ENCODE assay signal across 8 cellular contexts in genomic region chr17:64418506-64419339, GRCh38. TPM values are rescaled to one million over a fixed set of nuclear protein-coding genes. Genes with fewer than 3 reads are reported as not detected.
A peak's percentile ranks its signal among the peaks of the same experiment; 100 is the strongest.
DNase-seq lines count a peak whose midpoint lies in the region; ATAC-seq, FAIRE-seq and TF ChIP-seq lines count a peak whose summit lies in the region.

No MANE protein-coding gene starts in this region.

- FAIRE-seq in GM19239 (lab: Jason Lieb, UNC), result no peak

- H3K9me3 ChIP-seq in thoracic aorta, result no peaks in the 10 kb centered on the region

- in situ Hi-C loops in Caki2 (cut with HindIII; ENCODE audit: low pct_unique_long_range_greater_than_20kb, low sequenced_read_pairs), result no loop called here
- in situ Hi-C loops in T47D (cut with HindIII; ENCODE audit: low pct_unique_long_range_greater_than_20kb, low sequenced_read_pairs), result no loop called here

- DNase-seq in Caki2 (ENCODE audit: low read depth) (peak; percentile 64), HT-29 (ENCODE audit: low spot score) (peak; percentile 77), NCI-H82 treated with DMSO at 0.1 percent for 48 hours (lab: John Stamatoyannopoulos, UW; ENCODE audit: unreplicated experiment) (peak; percentile 61), T47D (ENCODE audit: low read depth in 1 of 2, low spot score in 1 of 2) (peak; percentile 59 to 81), kidney epithelial cell (ENCODE audit: low read depth) (no peak), thoracic aorta (ENCODE audit: low spot score) (no peak), GM19239 (ENCODE audit: insufficient read length, low spot score) (no peak)
- no peak for DNase-seq in stimulated activated CD4-positive, alpha-beta T cell treated with anti-CD3 and anti-CD28 coated beads, Interleukin-4, amount 100 ng/mL, for 24 hours

- TF ChIP-seq CTCF in kidney epithelial cell (IDR thresholded peaks at IDR 0.05; ENCODE audit: insufficient read depth, low read length, poor library complexity, severe bottlenecking) (peak; percentile 55), thoracic aorta (IDR thresholded peaks at IDR 0.05) (peak; percentile 78)

- H3K36me3 ChIP-seq in kidney epithelial cell (ENCODE audit: control insufficient read depth, insufficient read depth, low read length), result no peaks in the 10 kb centered on the region
- no peaks in the 10 kb centered on the region for H3K36me3 ChIP-seq in thoracic aorta

- no peaks in the 10 kb centered on the region for H3K27me3 ChIP-seq in kidney epithelial cell (ENCODE audit: control insufficient read depth, insufficient read depth, low read length)
- no peaks in the 10 kb centered on the region for H3K27me3 ChIP-seq in thoracic aorta (replicated peaks; ENCODE audit: insufficient read depth)

- peaks cover 0 to 7% of the 10 kb centered on the region in 2 donors for H3K4me1 ChIP-seq in thoracic aorta (ENCODE audit: control insufficient read depth in 1 of 2, low read depth in 2 of 2)

- H3K4me3 ChIP-seq in kidney epithelial cell (ENCODE audit: low read depth, low read length), result no peak overlapping the region
- no peak overlapping the region for H3K4me3 ChIP-seq in thoracic aorta

- H3K27ac ChIP-seq in thoracic aorta, result no peak overlapping the region

- no peak for ATAC-seq in thoracic aorta (ENCODE audit: insufficient number of reproducible peaks, low FRiP score, low read depth)

RNA-seq across cellular contexts. Expression of gene PECAM1, which starts 28.1 kb away (rescaled TPM):
- not detected in 2 replicates for total RNA-seq in Caki2 (2014; rRNA removed; shearing (Covaris generic); ENCODE audit: low replicate concordance)
- 0.57 and 2.2 TPM in 2 replicates for total RNA-seq in HT-29 (2014; rRNA removed; shearing (Covaris generic))
- total RNA-seq in kidney epithelial cell (1.1 and 1.4 TPM in 2 replicates), thoracic aorta (100 to 1,000 TPM in 1 of 2 donors, 10 to 100 TPM in 1; 82.7 to 113 TPM)

RNA-seq across cellular contexts. Expression of gene MILR1, which starts 30.2 kb away (rescaled TPM):
- total RNA-seq in Caki2 (2014; rRNA removed; shearing (Covaris generic); ENCODE audit: low replicate concordance), result 21.9 and 35.9 TPM in 2 replicates
- total RNA-seq in HT-29 (2014; rRNA removed; shearing (Covaris generic)), result 0.71 and 2.5 TPM in 2 replicates
- total RNA-seq in kidney epithelial cell (not detected in 2 replicates), thoracic aorta (10 to 100 TPM; 10.0 to 28.8 TPM)

Comparison
In these comparisons a context has a peak if more than half of its experiments do, and no peak if none do; other contexts are left out.
1. DNase-seq: peak in Caki2 (single experiment), HT-29 (single experiment), NCI-H82 treated with DMSO at 0.1 percent for 48 hours (single experiment) and T47D (2 of 2); none in kidney epithelial cell (single experiment), thoracic aorta (single experiment), GM19239 (single experiment) and stimulated activated CD4-positive, alpha-beta T cell treated with anti-CD3 and anti-CD28 coated beads, Interleukin-4, amount 100 ng/mL, for 24 hours (single experiment).
2. RNA of gene PECAM1, which starts 28.1 kb away (total RNA-seq): 82.7 to 113 TPM in thoracic aorta; 0.57 to 2.2 TPM in HT-29, 1.1 to 1.4 TPM in kidney epithelial cell and not detected in Caki2; every median in the first group is over 10 times any median in the second.